In the genomic region with DNA sequence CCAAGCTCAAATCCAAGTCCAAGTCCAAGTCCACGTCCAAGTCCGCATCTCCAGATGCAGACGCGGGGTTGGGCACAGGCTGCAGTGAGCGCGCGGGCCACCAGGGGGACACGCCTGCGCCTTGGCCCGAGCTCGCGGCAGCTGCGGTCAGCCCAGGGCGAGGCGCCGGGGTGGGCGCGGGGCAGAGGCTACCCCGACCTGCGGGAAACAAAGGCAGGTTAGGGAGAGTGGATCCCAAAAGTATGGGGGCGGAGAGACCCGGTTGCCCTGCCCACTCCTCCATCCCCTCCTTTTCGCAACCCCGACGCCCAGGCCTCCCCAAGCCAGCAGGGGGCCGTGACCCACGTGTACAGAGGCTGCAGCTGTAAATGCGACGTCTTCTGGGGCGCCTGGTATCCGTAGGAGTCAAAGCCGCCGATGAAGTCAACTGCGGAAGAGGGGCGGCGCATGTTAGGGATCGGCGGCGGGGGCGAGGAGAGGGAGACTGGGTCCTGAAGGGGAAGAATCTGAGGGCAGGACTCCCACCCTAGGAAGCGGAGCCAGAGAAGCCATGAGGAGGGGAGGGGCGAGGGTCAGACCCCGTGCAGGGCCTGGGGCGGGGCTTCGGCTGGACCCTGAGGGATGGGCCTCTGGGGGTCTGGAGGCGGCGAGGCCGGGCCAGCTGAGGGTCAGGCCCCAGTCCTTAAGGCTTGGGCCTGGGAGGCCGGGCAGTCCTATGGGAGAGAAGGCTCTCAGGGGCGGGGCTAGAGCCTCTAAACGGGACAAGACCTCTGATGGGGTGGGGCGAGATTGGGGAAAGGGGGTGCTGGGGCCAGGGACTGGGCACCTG, we compare ENCODE assay signal across 8 cellular contexts. TPM values are rescaled to one million over a fixed set of nuclear protein-coding genes. Genes with fewer than 3 reads are reported as not detected.
DNase-seq lines count a peak whose midpoint lies in the region; ATAC-seq and TF ChIP-seq lines count a peak whose summit lies in the region.

No MANE protein-coding gene starts in this region.

- H3K36me3 ChIP-seq in Karpas-422 (ENCODE audit: insufficient read depth, low read length) (no peaks in the 10 kb centered on the region), WERI-Rb-1 (peaks cover 12% of the 10 kb centered on the region), lung (ENCODE audit: control insufficient read depth in 2 of 2, insufficient read depth in 2 of 2, low read length in 2 of 2) (no peaks in the 10 kb centered on the region)

- H3K27me3 ChIP-seq in Karpas-422 (ENCODE audit: low read length) (no peaks in the 10 kb centered on the region), WERI-Rb-1 (ENCODE audit: insufficient read depth, low read depth, severe bottlenecking) (no peaks in the 10 kb centered on the region), lung (ENCODE audit: control insufficient read depth, insufficient read depth) (no peaks in the 10 kb centered on the region)

- ATAC-seq in lung (ENCODE audit: insufficient read depth, low FRiP score) (peak; percentile 82), HG03196 (IDR thresholded peaks at IDR 0.05; ENCODE audit: unreplicated experiment) (no peak)

- peak overlapping the region; percentile 50 for H3K4me2 ChIP-seq in Karpas-422 (ENCODE audit: low read depth, low read length, poor library complexity, severe bottlenecking)

- H2AFZ ChIP-seq in Karpas-422 (ENCODE audit: low read length), result no peak overlapping the region

- WGBS in lung, 2 donors, result 8 to 15% methylated on average over 49 to 52 of the region's 52 CpGs

- no peaks in the 10 kb centered on the region for H4K20me1 ChIP-seq in Karpas-422 (ENCODE audit: insufficient read depth, low read depth, low read length)

- no peaks in the 10 kb centered on the region for H3K79me2 ChIP-seq in Karpas-422 (ENCODE audit: low read length)

- H3K27ac ChIP-seq in Karpas-422 (ENCODE audit: low read length) (no peak overlapping the region), WERI-Rb-1 (no peak overlapping the region), lung (ENCODE audit: low read depth in 1 of 2, low read length in 1 of 2) (no peak overlapping the region)

- TF ChIP-seq CTCF in WERI-Rb-1 (IDR thresholded peaks at IDR 0.05; ENCODE audit: low read depth, low read length) (peak; percentile 49), lung (IDR thresholded peaks at IDR 0.05; ENCODE audit: control extremely low read depth, extremely low read depth) (no peak)

- H3K9me3 ChIP-seq in Karpas-422 (ENCODE audit: low read length) (no peaks in the 10 kb centered on the region), WERI-Rb-1 (ENCODE audit: severe bottlenecking) (no peaks in the 10 kb centered on the region), lung (ENCODE audit: control insufficient read depth in 2 of 2, insufficient read depth in 1 of 2, low read length in 1 of 2) (no peaks in the 10 kb centered on the region)

- H3K4me1 ChIP-seq in Karpas-422 (ENCODE audit: low read length), result peaks cover 23% of the 10 kb centered on the region
- peaks cover 0 to 8% of the 10 kb centered on the region in 2 donors for H3K4me1 ChIP-seq in lung (ENCODE audit: control insufficient read depth in 2 of 2, insufficient read depth in 2 of 2, low read length in 2 of 2)

- no peak overlapping the region for H3K9ac ChIP-seq in Karpas-422 (ENCODE audit: low read length)

- DNase-seq in DMS53 (lab: John Stamatoyannopoulos, UW) (peak; percentile 86), Karpas-422 (peak; percentile 77), WERI-Rb-1 (no peak), lung (ENCODE audit: low spot score) (peak; percentile 34), DMS79 treated with DMSO at 0.1 percent for 48 hours (lab: John Stamatoyannopoulos, UW) (no peak)
- DNase-seq in effector CD4-positive, alpha-beta T cell, result peak; percentile 16
- DNase-seq in stimulated activated CD8-positive, alpha-beta memory T cell treated with anti-CD3 and anti-CD28 coated beads, Interleukin-7, amount 100 ng/mL, for 24 hours (ENCODE audit: low read depth), result peak; percentile 33

- H3K9me2 ChIP-seq in Karpas-422 (replicated peaks; ENCODE audit: insufficient read depth, low read length), result no peaks in the 10 kb centered on the region

- H3K4me3 ChIP-seq in Karpas-422 (ENCODE audit: low read length) (peak overlapping the region; percentile 46; the same call in 1 of the 2 replicates), WERI-Rb-1 (ENCODE audit: low read depth, low read length) (no peak overlapping the region), lung (no peak overlapping the region)

RNA-seq across cellular contexts. Expression of gene NKAIN1, which starts 58.0 kb away (rescaled TPM):
- not detected in 2 replicates for total RNA-seq in Karpas-422 (2014; rRNA removed; shearing (Covaris generic); ENCODE audit: low replicate concordance)
- not detected for total RNA-seq in lung
- under 1 TPM in 1 of 2 donors, not detected in 1; 0.03 TPM for polyA plus RNA-seq in lung

Comparison
In these comparisons a context has a peak if more than half of its experiments do, and no peak if none do; other contexts are left out.
1. DNase-seq: peak in DMS53 (single experiment), Karpas-422 (single experiment), effector CD4-positive, alpha-beta T cell (single experiment), lung (single experiment) and stimulated activated CD8-positive, alpha-beta memory T cell treated with anti-CD3 and anti-CD28 coated beads, Interleukin-7, amount 100 ng/mL, for 24 hours (single experiment); none in WERI-Rb-1 (single experiment) and DMS79 treated with DMSO at 0.1 percent for 48 hours (single experiment).